ENCODE assay signal across 19 cellular contexts in the genomic region with DNA sequence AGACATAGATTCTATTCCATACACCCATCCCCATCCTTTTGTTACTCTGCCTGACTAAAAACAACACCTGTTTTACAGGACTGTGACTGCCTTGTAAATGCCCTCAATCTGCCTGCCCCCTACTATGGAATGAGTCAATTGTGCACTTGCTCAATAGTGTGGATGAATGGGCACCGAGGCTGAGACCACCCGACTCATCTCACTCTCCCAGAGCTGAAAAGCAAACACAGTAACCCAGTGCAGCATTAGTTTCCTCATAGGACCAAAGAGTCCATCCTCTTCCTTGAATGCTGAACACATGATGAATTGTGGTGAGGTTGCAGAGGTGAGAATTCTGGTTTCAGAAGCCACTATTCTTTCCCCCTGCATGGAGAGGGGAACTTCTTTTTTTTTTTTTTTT.
DNase-seq lines count a peak whose midpoint lies in the region; ATAC-seq and TF ChIP-seq lines count a peak whose summit lies in the region.
"Had no signal": no experiment of that assay in that cellular context is flagged by ENCODE, and none has a peak within 500 bp of the region (broad histone marks: within the 10 kb centered on the region; RNA-seq: fewer than 3 reads in every experiment).

No MANE protein-coding gene starts in this region.

- DNase-seq in stimulated activated naive CD8-positive, alpha-beta T cell treated with anti-CD3 and anti-CD28 coated beads, Interleukin-15, amount 100 ng/mL, for 72 hours: no peak
- no peak for DNase-seq in stimulated activated naive CD8-positive, alpha-beta T cell treated with anti-CD3 and anti-CD28 coated beads, Interleukin-15, Interleukin-2, amounts not matched to agents 100 U/mL and 50 U/mL, for 24 hours
- DNase-seq in glomerular visceral epithelial cell (ENCODE audit: extremely low spot score) (peak; percentile 32), osteocyte (ENCODE audit: extremely low spot score, unreplicated experiment) (no peak), NCI-H1694 treated with DMSO at 0.1 percent for 48 hours (lab: John Stamatoyannopoulos, UW) (no peak)
- DNase-seq: CD4-positive, alpha-beta T cell; GM23248; H7; KG1; MM.1S; NCI-H1694; NCI-H2081; NCI-H2227 treated with DMSO at 0.1 percent for 48 hours; NCI-H526 treated with DMSO at 0.1 percent for 48 hours; PC-9; SJCRH30 had no signal

- H3K27ac Mint-ChIP-seq in stimulated activated naive CD8-positive, alpha-beta T cell treated with anti-CD3 and anti-CD28 coated beads, Interleukin-15, amount 100 ng/mL, for 72 hours: no peak overlapping the region
- H3K27ac Mint-ChIP-seq in osteocyte (ENCODE audit: unreplicated experiment): peak overlapping the region; percentile 65
- H3K27ac Mint-ChIP-seq: CD4-positive, alpha-beta T cell had no signal

- peaks cover 30% of the 10 kb centered on the region for H3K36me3 Mint-ChIP-seq in osteocyte (ENCODE audit: unreplicated experiment)

- no peaks in the 10 kb centered on the region for H3K9me3 Mint-ChIP-seq in stimulated activated naive CD8-positive, alpha-beta T cell treated with anti-CD3 and anti-CD28 coated beads, Interleukin-15, amount 100 ng/mL, for 72 hours
- H3K9me3 Mint-ChIP-seq in osteocyte (ENCODE audit: unreplicated experiment): no peaks in the 10 kb centered on the region
- H3K9me3 Mint-ChIP-seq: CD4-positive, alpha-beta T cell had no signal

- H3K4me1 Mint-ChIP-seq in stimulated activated naive CD8-positive, alpha-beta T cell treated with anti-CD3 and anti-CD28 coated beads, Interleukin-15, amount 100 ng/mL, for 72 hours: no peaks in the 10 kb centered on the region
- peaks cover 30% of the 10 kb centered on the region for H3K4me1 Mint-ChIP-seq in osteocyte (ENCODE audit: unreplicated experiment)

- peaks cover 23% of the 10 kb centered on the region for H3K27me3 Mint-ChIP-seq in stimulated activated naive CD8-positive, alpha-beta T cell treated with anti-CD3 and anti-CD28 coated beads, Interleukin-15, amount 100 ng/mL, for 72 hours
- H3K27me3 Mint-ChIP-seq in osteocyte (ENCODE audit: unreplicated experiment): no peaks in the 10 kb centered on the region
- H3K27me3 Mint-ChIP-seq: CD4-positive, alpha-beta T cell had no signal

- peak; percentile 45 for ATAC-seq in stimulated activated naive CD8-positive, alpha-beta T cell treated with anti-CD3 and anti-CD28 coated beads, Interleukin-15, amount 100 ng/mL, for 72 hours
- ATAC-seq in stimulated activated naive CD8-positive, alpha-beta T cell treated with anti-CD3 and anti-CD28 coated beads, Interleukin-15, Interleukin-2, amounts not matched to agents 100 U/mL and 50 U/mL, for 24 hours: no peak
- ATAC-seq in HG03571 (IDR thresholded peaks at IDR 0.05; ENCODE audit: unreplicated experiment) (no peak), HG03095 (IDR thresholded peaks at IDR 0.05; ENCODE audit: unreplicated experiment) (no peak)
- ATAC-seq: Right ventricle myocardium inferior had no signal

- no peak overlapping the region for H3K4me3 Mint-ChIP-seq in stimulated activated naive CD8-positive, alpha-beta T cell treated with anti-CD3 and anti-CD28 coated beads, Interleukin-15, amount 100 ng/mL, for 72 hours
- H3K4me3 Mint-ChIP-seq in osteocyte (ENCODE audit: unreplicated experiment): no peak overlapping the region
- H3K4me3 Mint-ChIP-seq: CD4-positive, alpha-beta T cell had no signal

- TF ChIP-seq CTCF in osteocyte (IDR thresholded peaks at IDR 0.05): no peak
